ENCODE assay signal across 17 cellular contexts in genomic region chr19:992670-993055, GRCh38. TPM values are rescaled to one million over a fixed set of nuclear protein-coding genes. Genes with fewer than 3 reads are reported as not detected.
A peak's percentile ranks its signal among the peaks of the same experiment; 100 is the strongest.
DNase-seq lines count a peak whose midpoint lies in the region; ATAC-seq and TF ChIP-seq lines count a peak whose summit lies in the region.
"Had no signal": no experiment of that assay in that cellular context is flagged by ENCODE, and none has a peak within 500 bp of the region (broad histone marks: within the 10 kb centered on the region; RNA-seq: fewer than 3 reads in every experiment).

No MANE protein-coding gene starts in this region.

- peaks cover 24% of the 10 kb centered on the region for H4K20me1 ChIP-seq in neural progenitor cell (ENCODE audit: low read depth)

- no peak overlapping the region for H3K27ac ChIP-seq in CD8-positive, alpha-beta memory T cell (ENCODE audit: low read depth, low read length)
- no peak overlapping the region for H3K27ac ChIP-seq in neural progenitor cell
- H3K27ac ChIP-seq in CD8-positive, alpha-beta T cell (ENCODE audit: low read depth, low read length) = no peak overlapping the region
- H3K27ac ChIP-seq: 22Rv1 had no signal

- POLR2A ChIA-PET in CD8-positive, alpha-beta memory T cell (lab: Charles Lee) = no interaction called here
- POLR2A ChIA-PET in WTC11 (lab: Charles Lee) = no interaction called here
- POLR2A ChIA-PET in CD8-positive, alpha-beta T cell (lab: Charles Lee) = no interaction called here

- H3K27me3 ChIP-seq in CD8-positive, alpha-beta memory T cell (ENCODE audit: insufficient read depth, low read length, poor library complexity, severe bottlenecking) = no peaks in the 10 kb centered on the region
- H3K27me3 ChIP-seq in neural progenitor cell = peaks cover 27% of the 10 kb centered on the region
- H3K27me3 ChIP-seq in CD8-positive, alpha-beta T cell (ENCODE audit: insufficient read depth, low read length) = no peaks in the 10 kb centered on the region

- no peak overlapping the region for H3K4me3 ChIP-seq in CD8-positive, alpha-beta memory T cell (ENCODE audit: low read length)
- H3K4me3 ChIP-seq in neural progenitor cell = no peak overlapping the region
- no peak overlapping the region for H3K4me3 ChIP-seq in CD8-positive, alpha-beta T cell (ENCODE audit: low read depth, low read length)

- intact Hi-C loops in CD8-positive, alpha-beta T cell (cut with DNase I, micrococcal nuclease) = no loop called here

- H3F3A ChIP-seq in neural progenitor cell (ENCODE audit: low read depth) = peaks cover 15% of the 10 kb centered on the region

- no peak for ATAC-seq in WTC11
- ATAC-seq in left lobe of liver = peak; percentile 5
- ATAC-seq in HG03571 (IDR thresholded peaks at IDR 0.05; ENCODE audit: unreplicated experiment) = no peak
- no peak for ATAC-seq in CD8-positive, alpha-beta T cell
- ATAC-seq in GM18498 (IDR thresholded peaks at IDR 0.05; ENCODE audit: unreplicated experiment) = no peak

- H3K9me3 ChIP-seq in CD8-positive, alpha-beta memory T cell (ENCODE audit: low read length) = no peaks in the 10 kb centered on the region
- no peaks in the 10 kb centered on the region for H3K9me3 ChIP-seq in neural progenitor cell (ENCODE audit: low read depth)
- no peaks in the 10 kb centered on the region for H3K9me3 ChIP-seq in CD8-positive, alpha-beta T cell (ENCODE audit: low read length)

- H3K9me3 Mint-ChIP-seq in CD8-positive, alpha-beta memory T cell = peaks cover 0 to 6% (median 0%) of the 10 kb centered on the region in 5 donors
- H3K9me3 Mint-ChIP-seq in WTC11 (no peaks in the 10 kb centered on the region), neural progenitor cell (no peaks in the 10 kb centered on the region)
- no peaks in the 10 kb centered on the region for H3K9me3 Mint-ChIP-seq in CD8-positive, alpha-beta T cell
- H3K9me3 Mint-ChIP-seq: H9 had no signal

- CTCF ChIA-PET in CD8-positive, alpha-beta memory T cell (lab: Charles Lee) = no interaction called here
- CTCF ChIA-PET in WTC11 (lab: Charles Lee) = no interaction called here
- CTCF ChIA-PET in CD8-positive, alpha-beta T cell (lab: Charles Lee) = interaction anchor here (1.4 kb wide), 1 partner anchor 129 kb away, joined by 4 read pairs; no protein-coding TSS in a partner anchor

- no peak for DNase-seq in CD8-positive, alpha-beta memory T cell
- DNase-seq in WTC11 (ENCODE audit: low spot score) (no peak), left lobe of liver (ENCODE audit: low spot score) (no peak), neural progenitor cell (ENCODE audit: low spot score) (no peak), NCI-H446 (lab: John Stamatoyannopoulos, UW) (no peak)
- DNase-seq in CD8-positive, alpha-beta T cell = no peak
- DNase-seq: Calu3, DMS79, GOT3, H9 had no signal

- H3K79me2 ChIP-seq in neural progenitor cell (ENCODE audit: low read depth) = no peaks in the 10 kb centered on the region

- H3K4me3 Mint-ChIP-seq in CD8-positive, alpha-beta memory T cell = no peak overlapping the region
- H3K4me3 Mint-ChIP-seq in WTC11 (no peak overlapping the region), neural progenitor cell (peak overlapping the region; percentile 46)
- no peak overlapping the region for H3K4me3 Mint-ChIP-seq in CD8-positive, alpha-beta T cell
- H3K4me3 Mint-ChIP-seq: CD14-positive monocyte, H9 had no signal

- TF ChIP-seq CTCF in WTC11 (IDR thresholded peaks at IDR 0.05) (no peak), neural progenitor cell (IDR thresholded peaks at IDR 0.05) (no peak)
- no peak for TF ChIP-seq CTCF in CD8-positive, alpha-beta T cell (IDR thresholded peaks at IDR 0.05)

- H3K9ac ChIP-seq in neural progenitor cell = no peak overlapping the region

- H3K36me3 Mint-ChIP-seq in CD8-positive, alpha-beta memory T cell = peaks cover 0 to 36% (median 0%) of the 10 kb centered on the region in 3 donors
- H3K36me3 Mint-ChIP-seq in WTC11 (peaks cover 11% of the 10 kb centered on the region), neural progenitor cell (peaks cover 6% of the 10 kb centered on the region)
- H3K36me3 Mint-ChIP-seq in CD8-positive, alpha-beta T cell = peaks cover 25% of the 10 kb centered on the region

- no peak overlapping the region for H3K4me2 ChIP-seq in neural progenitor cell

- peak overlapping the region in 5 of 8 donors; percentile 21 to 83 (median 51) for H3K27ac Mint-ChIP-seq in CD8-positive, alpha-beta memory T cell
- H3K27ac Mint-ChIP-seq in WTC11 = peak overlapping the region; percentile 72
- H3K27ac Mint-ChIP-seq in neural progenitor cell = no peak overlapping the region
- H3K27ac Mint-ChIP-seq in CD8-positive, alpha-beta T cell = no peak overlapping the region
- H3K27ac Mint-ChIP-seq: CD14-positive monocyte had no signal

- peaks cover 6 to 26% (median 7%) of the 10 kb centered on the region in 3 donors for H3K4me1 Mint-ChIP-seq in CD8-positive, alpha-beta memory T cell
- H3K4me1 Mint-ChIP-seq in WTC11 (peaks cover 5% of the 10 kb centered on the region; the same call in 1 of the 2 replicates), neural progenitor cell (peaks cover 4% of the 10 kb centered on the region)
- peaks cover 7% of the 10 kb centered on the region for H3K4me1 Mint-ChIP-seq in CD8-positive, alpha-beta T cell (ENCODE audit: low read depth)

- no peaks in the 10 kb centered on the region for H3K36me3 ChIP-seq in CD8-positive, alpha-beta memory T cell (ENCODE audit: insufficient read depth, low read length)
- no peaks in the 10 kb centered on the region for H3K36me3 ChIP-seq in neural progenitor cell
- no peaks in the 10 kb centered on the region for H3K36me3 ChIP-seq in CD8-positive, alpha-beta T cell (ENCODE audit: insufficient read depth, low read length)

- no peak overlapping the region for H2AFZ ChIP-seq in neural progenitor cell (replicated peaks)

- peaks cover 19% of the 10 kb centered on the region for H3K4me1 ChIP-seq in CD8-positive, alpha-beta memory T cell (ENCODE audit: insufficient read depth, low read length)
- peaks cover 4% of the 10 kb centered on the region for H3K4me1 ChIP-seq in neural progenitor cell
- H3K4me1 ChIP-seq in CD8-positive, alpha-beta T cell (ENCODE audit: insufficient read depth, low read length) = peaks cover 21% of the 10 kb centered on the region

- peaks cover 1 to 2% of the 10 kb centered on the region in 2 donors for H3K27me3 Mint-ChIP-seq in CD8-positive, alpha-beta memory T cell
- H3K27me3 Mint-ChIP-seq in WTC11 (ENCODE audit: low read depth) (peaks cover 11% of the 10 kb centered on the region), neural progenitor cell (ENCODE audit: insufficient read depth, low read depth) (peaks cover 15% of the 10 kb centered on the region)
- H3K27me3 Mint-ChIP-seq in CD8-positive, alpha-beta T cell (ENCODE audit: low read depth) = no peaks in the 10 kb centered on the region

RNA-seq across cellular contexts. Expression of gene GRIN3B, which starts 7.6 kb away (rescaled TPM):
- total RNA-seq in CD8-positive, alpha-beta memory T cell = not detected
- not detected for polyA plus RNA-seq in CD8-positive, alpha-beta memory T cell
- total RNA-seq in WTC11 (2021) (1.9 to 2.5 TPM (median 2.4 TPM) in 3 replicates), left lobe of liver (not detected), neural progenitor cell (ENCODE audit: low replicate concordance) (5.4 and 5.9 TPM in 2 replicates)
- total RNA-seq in CD8-positive, alpha-beta T cell = under 1 TPM; 0.35 to 0.53 TPM
- total RNA-seq: A673, Calu3, HT1080 had no signal

RNA-seq across cellular contexts. Expression of gene WDR18, which starts 8.5 kb away (rescaled TPM):
- total RNA-seq in CD8-positive, alpha-beta memory T cell = 100 to 1,000 TPM; 108 to 133 TPM
- 61.3 TPM for polyA plus RNA-seq in CD8-positive, alpha-beta memory T cell
- total RNA-seq in WTC11 (2021) (140 to 147 TPM (median 146 TPM) in 3 replicates), left lobe of liver (34.7 TPM), neural progenitor cell (ENCODE audit: low replicate concordance) (38.6 and 156 TPM in 2 replicates)
- 10 to 100 TPM; 20.6 to 22.7 TPM for total RNA-seq in CD8-positive, alpha-beta T cell

RNA-seq across cellular contexts. Expression of gene TMEM259, which starts 28.3 kb away (rescaled TPM):
- total RNA-seq in CD8-positive, alpha-beta memory T cell = 100 to 1,000 TPM; 151 to 157 TPM
- polyA plus RNA-seq in CD8-positive, alpha-beta memory T cell = 84.6 TPM
- total RNA-seq in WTC11 (2021) (176 to 202 TPM (median 191 TPM) in 3 replicates), left lobe of liver (117 TPM), neural progenitor cell (ENCODE audit: low replicate concordance) (31.7 and 175 TPM in 2 replicates)
- total RNA-seq in CD8-positive, alpha-beta T cell = 100 to 1,000 TPM; 408 to 443 TPM

RNA-seq across cellular contexts. Expression of gene RNU6-2, which starts 28.7 kb away (rescaled TPM):
- not detected for total RNA-seq in CD8-positive, alpha-beta memory T cell
- polyA plus RNA-seq in CD8-positive, alpha-beta memory T cell = not detected
- total RNA-seq in WTC11 (2021) (not detected in 3 replicates), left lobe of liver (not detected), neural progenitor cell (ENCODE audit: low replicate concordance) (not detected in 2 replicates)
- not detected for total RNA-seq in CD8-positive, alpha-beta T cell
- total RNA-seq: A673, Calu3, H9, HT1080 had no signal
- polyA plus RNA-seq: BJ, CD14-positive monocyte had no signal

RNA-seq across cellular contexts. Expression of gene CNN2, which starts 33.7 kb away (rescaled TPM):
- total RNA-seq in CD8-positive, alpha-beta memory T cell = 10 to 100 TPM; 78.1 to 78.9 TPM
- polyA plus RNA-seq in CD8-positive, alpha-beta memory T cell = 792 TPM
- total RNA-seq in WTC11 (2021) (387 to 391 TPM (median 390 TPM) in 3 replicates), left lobe of liver (23.2 TPM), neural progenitor cell (ENCODE audit: low replicate concordance) (131 and 196 TPM in 2 replicates)
- 100 to 1,000 TPM; 382 to 392 TPM for total RNA-seq in CD8-positive, alpha-beta T cell

Comparison
In these comparisons a context has a peak if more than half of its experiments do, and no peak if none do; other contexts are left out.
1. H3K27ac Mint-ChIP-seq: peak in CD8-positive, alpha-beta memory T cell (5 of 8) and WTC11 (single experiment); none in neural progenitor cell (single experiment) and CD8-positive, alpha-beta T cell (single experiment).